Comparison of ENCODE assay signal across 28 cellular contexts in genomic region chr18:51559198-51559901, GRCh38.
"Had no signal": no experiment of that assay in that cellular context is flagged by ENCODE, and none has a peak within 500 bp of the region (broad histone marks: within the 10 kb centered on the region; RNA-seq: fewer than 3 reads in every experiment).

No MANE protein-coding gene starts in this region.

- H2AFZ ChIP-seq: neural progenitor cell, parathyroid adenoma had no signal

- H3K9me3 ChIP-seq: psoas muscle, testis, transverse colon had no signal

- H3K79me2 ChIP-seq: parathyroid adenoma had no signal

- H3K27ac ChIP-seq: foreskin keratinocyte, heart left ventricle, neural progenitor cell, parathyroid adenoma, psoas muscle, right atrium auricular region, testis, transverse colon, VCaP had no signal

- H3K9me3 Mint-ChIP-seq: activated T-helper 1 cell treated with anti-CD3 and anti-CD28 coated beads, Interleukin-12 subunit alpha, Interleukin-12 subunit beta, Interleukin-2, Interleukin-4 antibody, amounts not matched to agents 30 ng/mL and 10 ng/mL and 1 ng/mL, durations not matched to agents 14 hours and 24 hours and 36 hours had no signal

- H3K27me3 Mint-ChIP-seq: brain had no signal

- H3K36me3 ChIP-seq: heart left ventricle, neural progenitor cell, right atrium auricular region, transverse colon had no signal

- H3K9ac ChIP-seq: neural progenitor cell, parathyroid adenoma had no signal

- H3K4me3 Mint-ChIP-seq: activated CD4-positive, alpha-beta memory T cell treated with anti-CD3 and anti-CD28 coated beads for 36 hours; activated T-helper 1 cell treated with anti-CD3 and anti-CD28 coated beads, Interleukin-12 subunit alpha, Interleukin-12 subunit beta, Interleukin-2, Interleukin-4 antibody, amounts not matched to agents 30 ng/mL and 10 ng/mL and 1 ng/mL, durations not matched to agents 14 hours and 24 hours and 36 hours; brain; naive thymus-derived CD8-positive, alpha-beta T cell; neural progenitor cell had no signal

- FAIRE-seq: islet of Langerhans, TTC549 had no signal

- DNase-seq: activated CD4-positive, alpha-beta memory T cell treated with anti-CD3 and anti-CD28 coated beads for 36 hours; activated CD4-positive, alpha-beta T cell treated with anti-CD3 and anti-CD28 coated beads for 48 hours; activated CD8-positive, alpha-beta memory T cell treated with anti-CD3 and anti-CD28 coated beads, Interleukin-2, amount 50 U/mL, for 4 hours; activated gamma-delta T cell treated with Interleukin-2 at 50 U/mL for 16 hours; activated naive CD4-positive, alpha-beta T cell treated with anti-CD3 and anti-CD28 coated beads, Interleukin-2, amount 50 U/mL, for 16 hours; activated T-cell treated with anti-CD3 and anti-CD28 coated beads, Interleukin-2, amount 50 U/mL, for 1 hour; amygdala; foreskin keratinocyte; heart left ventricle; left ventricle myocardium superior; midbrain; naive thymus-derived CD8-positive, alpha-beta T cell; occipital lobe; psoas muscle; stimulated activated CD4-positive, alpha-beta T cell treated with anti-CD3 and anti-CD28 coated beads, Interleukin-2, amount 100 ng/mL, for 48 hours; stimulated activated naive CD4-positive, alpha-beta T cell treated with Interleukin-2 at 50 U/mL for 16 hours; testis; transverse colon had no signal

- H3K36me3 Mint-ChIP-seq: activated CD4-positive, alpha-beta memory T cell treated with anti-CD3 and anti-CD28 coated beads for 36 hours; brain; naive thymus-derived CD8-positive, alpha-beta T cell; neural progenitor cell had no signal

- H3K4me1 ChIP-seq: foreskin keratinocyte, psoas muscle, right atrium auricular region, testis, transverse colon had no signal

- H3K4me2 ChIP-seq: neural progenitor cell had no signal

- H3K4me3 ChIP-seq: heart left ventricle, neural progenitor cell, psoas muscle, right atrium auricular region, testis, transverse colon had no signal

- H3K27ac Mint-ChIP-seq: activated CD4-positive, alpha-beta memory T cell treated with anti-CD3 and anti-CD28 coated beads for 36 hours; activated T-helper 1 cell treated with anti-CD3 and anti-CD28 coated beads, Interleukin-12 subunit alpha, Interleukin-12 subunit beta, Interleukin-2, Interleukin-4 antibody, amounts not matched to agents 30 ng/mL and 10 ng/mL and 1 ng/mL, durations not matched to agents 14 hours and 24 hours and 36 hours; brain; naive thymus-derived CD8-positive, alpha-beta T cell; neural progenitor cell had no signal

- ATAC-seq: activated CD4-positive, CD25-positive, alpha-beta regulatory T cell treated with anti-CD3 and anti-CD28 coated beads, Interleukin-2, amount 50 U/mL, for 24 hours; esophagus mucosa; foreskin keratinocyte; heart left ventricle; left ventricle myocardium superior; naive thymus-derived CD8-positive, alpha-beta T cell; psoas muscle had no signal

- H3K27me3 ChIP-seq: foreskin keratinocyte, heart left ventricle, neural progenitor cell, right atrium auricular region, testis, transverse colon had no signal
